28 cellular contexts compared by ENCODE assay signal in genomic region chr14:37977481-37977880, GRCh38.
"Had no signal": no experiment of that assay in that cellular context is flagged by ENCODE, and none has a peak within 500 bp of the region (broad histone marks: within the 10 kb centered on the region; RNA-seq: fewer than 3 reads in every experiment).

No MANE protein-coding gene starts in this region.

- FAIRE-seq: endometrium had no signal

- H3K36me3 Mint-ChIP-seq: immature natural killer cell had no signal

- ATAC-seq: effector memory CD8-positive, alpha-beta T cell; esophagus mucosa; gastroesophageal sphincter; heart left ventricle; left cardiac atrium; left lung; left ventricle myocardium superior; lower lobe of right lung; mucosa of descending colon; naive thymus-derived CD8-positive, alpha-beta T cell had no signal

- H3K27me3 Mint-ChIP-seq: dendritic cell treated with granulocyte-macrophage colony-stimulating factor and Interleukin-4, amounts not matched to agents 40 ng/mL and 50 ng/mL, for 4 days; naive B cell had no signal

- H3K36me3 ChIP-seq: colonic mucosa, esophagus squamous epithelium, gastroesophageal sphincter, heart left ventricle, left lung, lower lobe of right lung had no signal

- H3K4me3 ChIP-seq: colonic mucosa, esophagus squamous epithelium, gastroesophageal sphincter, heart left ventricle, hepatocyte, left lung, lower lobe of right lung, mucosa of descending colon had no signal

- H3K4me1 ChIP-seq: colonic mucosa, esophagus squamous epithelium, heart left ventricle, left lung, lower lobe of right lung had no signal

- H3K4me1 Mint-ChIP-seq: immature natural killer cell; mesothelial cell of epicardium; naive B cell; naive thymus-derived CD8-positive, alpha-beta T cell had no signal

- DNase-seq: colonic mucosa; cortex of kidney; effector CD8-positive, alpha-beta T cell; effector memory CD8-positive, alpha-beta T cell; endodermal cell; erythroblast; esophagus squamous epithelium; foreskin fibroblast; foreskin melanocyte; heart left ventricle; hypothalamus; immature natural killer cell; islet precursor cell; left cardiac atrium; left lung; left ventricle myocardium superior; lower lobe of right lung; mesenchymal stem cell; mucosa of descending colon; naive B cell; naive thymus-derived CD8-positive, alpha-beta T cell had no signal

- H3K9me3 ChIP-seq: colonic mucosa had no signal

- H3K4me3 Mint-ChIP-seq: dendritic cell treated with granulocyte-macrophage colony-stimulating factor and Interleukin-4, amounts not matched to agents 40 ng/mL and 50 ng/mL, for 4 days; effector memory CD8-positive, alpha-beta T cell; endodermal cell; immature natural killer cell; mesothelial cell of epicardium; naive B cell; naive thymus-derived CD8-positive, alpha-beta T cell had no signal

- H3K27ac ChIP-seq: colonic mucosa, epithelial cell of prostate, esophagus squamous epithelium, gastroesophageal sphincter, heart left ventricle, hepatocyte, left lung, lower lobe of right lung had no signal

- H3K27ac Mint-ChIP-seq: dendritic cell treated with granulocyte-macrophage colony-stimulating factor and Interleukin-4, amounts not matched to agents 40 ng/mL and 50 ng/mL, for 4 days; effector memory CD8-positive, alpha-beta T cell; endodermal cell; immature natural killer cell; mesothelial cell of epicardium; naive B cell; naive thymus-derived CD8-positive, alpha-beta T cell had no signal
